ENCODE assay signal across 11 cellular contexts in genomic region chr4:185211641-185212040, GRCh38. TPM values are rescaled to one million over a fixed set of nuclear protein-coding genes. Genes with fewer than 3 reads are reported as not detected.
DNase-seq lines count a peak whose midpoint lies in the region; ATAC-seq and TF ChIP-seq lines count a peak whose summit lies in the region.
"Had no signal": no experiment of that assay in that cellular context is flagged by ENCODE, and none has a peak within 500 bp of the region (broad histone marks: within the 10 kb centered on the region; RNA-seq: fewer than 3 reads in every experiment).

No MANE protein-coding gene starts in this region.

- peak overlapping the region; percentile 80 for H3K27ac ChIP-seq in OCI-LY7 (ENCODE audit: low read depth, low read length, poor library complexity, severe bottlenecking)
- H3K27ac ChIP-seq in ectodermal cell (ENCODE audit: insufficient read depth, low read depth, low read length, poor library complexity, severe bottlenecking) = no peak overlapping the region
- H3K27ac ChIP-seq in neuronal stem cell (replicated peaks; ENCODE audit: low read length) = no peak overlapping the region

- no peak for TF ChIP-seq CTCF in GM12864 (IDR thresholded peaks at IDR 0.05; ENCODE audit: low read depth, low read length, missing control alignments)
- TF ChIP-seq CTCF in OCI-LY7 (conservative IDR thresholded peaks at IDR 0.05; ENCODE audit: low read length) = no peak

- 28 to 34% methylated on average over 2 of the region's 2 CpGs for WGBS in ectodermal cell, 2 experiments
- WGBS in neuronal stem cell (ENCODE audit: extremely low coverage in 2 of 2, insufficient read length in 2 of 2, insufficient replicate concordance in 1 of 2), 2 donors = no CpG with 5 or more reads among the region's 2 CpGs

- no peaks in the 10 kb centered on the region for H4K20me1 ChIP-seq in OCI-LY7 (ENCODE audit: insufficient read depth, low read length)

- H3K4me2 ChIP-seq in OCI-LY7 (ENCODE audit: low read length) (peak overlapping the region; percentile 80), neuronal stem cell (ENCODE audit: insufficient read depth, low read length, poor library complexity, severe bottlenecking) (peak overlapping the region; percentile 14)

- H2BK15ac ChIP-seq in neuronal stem cell (ENCODE audit: low read length) = no peak overlapping the region

- H3K9me3 ChIP-seq in OCI-LY7 (ENCODE audit: low read length) = no peaks in the 10 kb centered on the region
- no peaks in the 10 kb centered on the region for H3K9me3 ChIP-seq in ectodermal cell (ENCODE audit: control insufficient read depth, low read length)
- H3K9me3 ChIP-seq in neuronal stem cell (replicated peaks in 1 of 2; ENCODE audit: control insufficient read depth in 2 of 2, insufficient read depth in 1 of 2, low read depth in 1 of 2, low read length in 2 of 2) = no peaks in the 10 kb centered on the region
- H3K9me3 ChIP-seq: HAP-1 had no signal

- H4K8ac ChIP-seq in neuronal stem cell (ENCODE audit: low read depth, low read length) = no peak overlapping the region

- H3K9ac ChIP-seq in neuronal stem cell (ENCODE audit: low read depth, low read length, poor library complexity) = no peak overlapping the region

- POLR2A ChIA-PET in OCI-LY7 (lab: Charles Lee) = interaction anchor here (0.7 to 1.9 kb wide), 4 partner anchors 16 to 54 kb away, joined by 3 to 7 read pairs (median 4); no protein-coding TSS in a partner anchor

- H3K79me2 ChIP-seq in OCI-LY7 (ENCODE audit: insufficient read depth, low read depth, low read length) = peaks cover 63% of the 10 kb centered on the region

- no peak overlapping the region for H2BK5ac ChIP-seq in neuronal stem cell (ENCODE audit: low read length)

- H3K9me2 ChIP-seq in OCI-LY7 (ENCODE audit: insufficient read depth, low read length) = no peaks in the 10 kb centered on the region

- no peak overlapping the region for H2BK120ac ChIP-seq in neuronal stem cell (ENCODE audit: low read depth, low read length)

- H3K36me3 ChIP-seq in OCI-LY7 (ENCODE audit: insufficient read depth, low read length) = peaks cover 11% of the 10 kb centered on the region
- H3K36me3 ChIP-seq in ectodermal cell (ENCODE audit: control insufficient read depth, insufficient read depth, low read length) = no peaks in the 10 kb centered on the region
- H3K36me3 ChIP-seq in neuronal stem cell (replicated peaks in 1 of 2; ENCODE audit: control insufficient read depth in 2 of 2, insufficient read depth in 2 of 2, low read length in 2 of 2) = no peaks in the 10 kb centered on the region
- H3K36me3 ChIP-seq: HAP-1 had no signal

- H3K79me1 ChIP-seq in neuronal stem cell (ENCODE audit: low read depth, low read length) = peaks cover 3% of the 10 kb centered on the region

- no peak overlapping the region for H4K91ac ChIP-seq in neuronal stem cell (ENCODE audit: low read depth, low read length, poor library complexity)

- H2AK5ac ChIP-seq in neuronal stem cell (ENCODE audit: low read depth, low read length) = no peak overlapping the region

- BruUV-seq in OCI-LY7 (replicated peaks; lab: Mats Ljungman, UMichigan) = TSS peak; percentile 50

- no peak overlapping the region for H3K23ac ChIP-seq in neuronal stem cell (ENCODE audit: low read depth, low read length, poor library complexity)

- H3K14ac ChIP-seq in neuronal stem cell (ENCODE audit: low read length) = no peak overlapping the region

- no peak for ATAC-seq in HG03108 (IDR thresholded peaks at IDR 0.05; ENCODE audit: unreplicated experiment)
- ATAC-seq: left colon had no signal

- no peak overlapping the region for H3K18ac ChIP-seq in neuronal stem cell (ENCODE audit: low read length)

- no peak overlapping the region for H2BK12ac ChIP-seq in neuronal stem cell (ENCODE audit: low read length)

- H3K4me1 ChIP-seq in OCI-LY7 (ENCODE audit: insufficient read depth, low read length, poor library complexity, severe bottlenecking) = peaks cover 60% of the 10 kb centered on the region
- H3K4me1 ChIP-seq in ectodermal cell (ENCODE audit: control insufficient read depth, insufficient read depth, low read length) = peaks cover 11% of the 10 kb centered on the region
- H3K4me1 ChIP-seq in neuronal stem cell (ENCODE audit: control insufficient read depth in 2 of 2, insufficient read depth in 1 of 2, low read depth in 1 of 2, low read length in 2 of 2) = peaks cover 9 to 11% of the 10 kb centered on the region in 2 donors

- intact Hi-C loops in OCI-LY7 (cut with micrococcal nuclease; ENCODE audit: unreplicated experiment) = loop anchor here (2.0 to 5.0 kb wide), 2 partner anchors 51 to 376 kb away; no protein-coding TSS in a partner anchor

- H2AFZ ChIP-seq in OCI-LY7 (ENCODE audit: low read length) = no peak overlapping the region
- H2AFZ ChIP-seq in neuronal stem cell (ENCODE audit: low read length) = no peak overlapping the region

- DNase-seq in GM12864 (ENCODE audit: low read depth) = no peak
- no peak for DNase-seq in OCI-LY7 (ENCODE audit: low spot score)
- no peak for DNase-seq in neuronal stem cell (ENCODE audit: low spot score)
- no peak for DNase-seq in MV-4-11 (lab: John Stamatoyannopoulos, UW)
- no peak for DNase-seq in cortex of kidney (lab: John Stamatoyannopoulos, UW)
- DNase-seq in nucleus accumbens (lab: John Stamatoyannopoulos, UW) = no peak
- DNase-seq: activated CD4-positive, alpha-beta T cell treated with anti-CD3 and anti-CD28 coated beads for 4 hours; left colon had no signal

- H3K4ac ChIP-seq in neuronal stem cell (ENCODE audit: low read length) = no peak overlapping the region

- H3K4me3 ChIP-seq in GM12864 (ENCODE audit: low read depth, low read length) (peak overlapping the region; percentile 91), OCI-LY7 (ENCODE audit: low read depth, low read length, poor library complexity, severe bottlenecking) (peak overlapping the region; percentile 81), ectodermal cell (ENCODE audit: insufficient read depth, low read depth, low read length) (peak overlapping the region; percentile 72), neuronal stem cell (ENCODE audit: low read length in 2 of 2) (peak overlapping the region in 1 of 2 donors; percentile 70)

- H3K27me3 ChIP-seq in ectodermal cell (ENCODE audit: control insufficient read depth, insufficient read depth, low read length, poor library complexity, severe bottlenecking) = peaks cover 4% of the 10 kb centered on the region
- H3K27me3 ChIP-seq in neuronal stem cell (ENCODE audit: control insufficient read depth in 3 of 3, insufficient read depth in 3 of 3, low read depth in 1 of 3, low read length in 3 of 3) = no peaks in the 10 kb centered on the region

- CTCF ChIA-PET in OCI-LY7 (lab: Charles Lee; ENCODE audit: unreplicated experiment) = no interaction called here

RNA-seq across cellular contexts. Expression of gene SNX25, which starts 2.2 kb away (rescaled TPM):
- 33.7 and 35.5 TPM in 2 replicates for total RNA-seq in OCI-LY7 (2014; rRNA removed; shearing (Covaris generic))
- 49.4 and 55.6 TPM in 2 replicates for total RNA-seq in OCI-LY7 (2022)
- 18.1 TPM for polyA plus RNA-seq in ectodermal cell (2013, experiment 1 of 4)
- polyA plus RNA-seq in ectodermal cell (2013, experiment 2 of 4) = 18.1 TPM
- polyA plus RNA-seq in ectodermal cell (2013, experiment 3 of 4) = 16.9 TPM
- polyA plus RNA-seq in ectodermal cell (2013, experiment 4 of 4) = 20.0 TPM
- polyA plus RNA-seq in neuronal stem cell (2013, experiment 1 of 2) = 19.4 TPM
- polyA plus RNA-seq in neuronal stem cell (2013, experiment 2 of 2) = 19.6 TPM

RNA-seq across cellular contexts. Expression of gene CFAP97, which starts 7.8 kb away (rescaled TPM):
- total RNA-seq in OCI-LY7 (2014; rRNA removed; shearing (Covaris generic)) = 20.4 and 22.7 TPM in 2 replicates
- 54.0 and 57.3 TPM in 2 replicates for total RNA-seq in OCI-LY7 (2022)
- 34.6 TPM for polyA plus RNA-seq in ectodermal cell (2013, experiment 1 of 4)
- polyA plus RNA-seq in ectodermal cell (2013, experiment 2 of 4) = 35.1 TPM
- 29.0 TPM for polyA plus RNA-seq in ectodermal cell (2013, experiment 3 of 4)
- 32.8 TPM for polyA plus RNA-seq in ectodermal cell (2013, experiment 4 of 4)
- polyA plus RNA-seq in neuronal stem cell (2013, experiment 1 of 2) = 47.3 TPM
- polyA plus RNA-seq in neuronal stem cell (2013, experiment 2 of 2) = 51.5 TPM
